In the genomic region with DNA sequence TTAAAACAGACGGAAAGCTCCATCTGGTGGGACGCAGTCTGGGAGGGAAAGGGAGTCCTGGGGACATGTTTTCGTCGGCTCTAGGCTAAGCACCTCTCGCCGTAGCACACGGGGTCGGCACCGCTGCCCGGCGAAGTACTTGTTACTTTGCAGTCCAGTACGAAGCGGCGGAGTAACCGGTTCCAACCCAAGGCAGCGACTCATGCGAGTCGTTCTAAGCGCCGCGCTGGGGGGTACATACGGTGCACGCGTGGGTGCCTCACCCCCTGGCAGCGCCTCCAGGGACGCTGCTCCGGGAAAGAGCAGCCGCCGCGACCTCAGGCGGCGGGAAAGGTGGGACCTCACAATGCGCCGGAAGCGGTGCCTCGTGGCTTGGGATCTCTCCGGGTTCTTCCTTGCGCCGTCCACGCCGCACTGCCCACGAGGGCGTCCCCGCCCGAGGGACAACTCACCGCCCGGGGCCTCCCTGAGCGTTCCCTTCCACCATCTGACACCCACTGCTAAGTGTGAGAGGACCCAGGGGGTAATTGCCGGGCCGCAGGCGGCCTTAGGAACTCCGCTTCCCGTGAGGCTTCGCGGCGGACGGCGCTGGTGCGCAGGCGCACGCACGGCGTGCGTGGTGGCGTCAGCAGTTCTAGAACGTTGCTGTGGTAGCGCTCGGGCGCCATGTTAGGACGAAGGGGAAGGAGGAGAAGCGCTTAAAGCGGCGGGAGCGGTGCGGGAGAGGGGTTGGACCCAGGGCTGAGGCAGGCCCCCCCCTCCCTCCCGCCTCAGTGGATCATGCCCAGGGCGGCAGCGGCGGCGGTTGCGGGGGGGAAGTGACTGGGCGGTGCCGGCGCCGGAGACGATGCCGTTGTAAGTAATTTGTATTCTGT, we compare ENCODE assay signal across 1 cellular context.
TF ChIP-seq lines count a peak whose summit lies in the region.

A gene (plus strand): TSS at position 637 of the 875 bp plus-strand sequence. CDS start 211 bp downstream, at position 848.

TF ChIP-seq in GM12878, 131 proteins besides CTCF, POLR2A, EP300 and RAD21 (continued from another document and continues in another):
- TF ChIP-seq SMAD5 (IDR thresholded peaks at IDR 0.05; ENCODE audit: low read depth) = peak; percentile 58; the same call in 1 of the 2 replicates
- no peak for TF ChIP-seq TCF7 (IDR thresholded peaks at IDR 0.05; ENCODE audit: borderline replicate concordance)
- TF ChIP-seq ZNF274 (IDR thresholded peaks at IDR 0.05; ENCODE audit: insufficient read depth, insufficient read length) = no peak
- TF ChIP-seq MXI1 (IDR thresholded peaks at IDR 0.05; ENCODE audit: low read depth, low read length) = peak; percentile 74
- TF ChIP-seq ZBED1 (IDR thresholded peaks at IDR 0.05; ENCODE audit: borderline replicate concordance) = no peak
- TF ChIP-seq, protein P1, sequence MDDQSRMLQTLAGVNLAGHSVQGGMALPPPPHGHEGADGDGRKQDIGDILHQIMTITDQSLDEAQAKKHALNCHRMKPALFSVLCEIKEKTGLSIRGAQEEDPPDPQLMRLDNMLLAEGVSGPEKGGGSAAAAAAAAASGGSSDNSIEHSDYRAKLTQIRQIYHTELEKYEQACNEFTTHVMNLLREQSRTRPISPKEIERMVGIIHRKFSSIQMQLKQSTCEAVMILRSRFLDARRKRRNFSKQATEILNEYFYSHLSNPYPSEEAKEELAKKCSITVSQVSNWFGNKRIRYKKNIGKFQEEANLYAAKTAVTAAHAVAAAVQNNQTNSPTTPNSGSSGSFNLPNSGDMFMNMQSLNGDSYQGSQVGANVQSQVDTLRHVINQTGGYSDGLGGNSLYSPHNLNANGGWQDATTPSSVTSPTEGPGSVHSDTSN (IDR thresholded peaks at IDR 0.05; ENCODE audit: insufficient replicate concordance, low read depth, low read length) = no peak
- TF ChIP-seq, protein P2, sequence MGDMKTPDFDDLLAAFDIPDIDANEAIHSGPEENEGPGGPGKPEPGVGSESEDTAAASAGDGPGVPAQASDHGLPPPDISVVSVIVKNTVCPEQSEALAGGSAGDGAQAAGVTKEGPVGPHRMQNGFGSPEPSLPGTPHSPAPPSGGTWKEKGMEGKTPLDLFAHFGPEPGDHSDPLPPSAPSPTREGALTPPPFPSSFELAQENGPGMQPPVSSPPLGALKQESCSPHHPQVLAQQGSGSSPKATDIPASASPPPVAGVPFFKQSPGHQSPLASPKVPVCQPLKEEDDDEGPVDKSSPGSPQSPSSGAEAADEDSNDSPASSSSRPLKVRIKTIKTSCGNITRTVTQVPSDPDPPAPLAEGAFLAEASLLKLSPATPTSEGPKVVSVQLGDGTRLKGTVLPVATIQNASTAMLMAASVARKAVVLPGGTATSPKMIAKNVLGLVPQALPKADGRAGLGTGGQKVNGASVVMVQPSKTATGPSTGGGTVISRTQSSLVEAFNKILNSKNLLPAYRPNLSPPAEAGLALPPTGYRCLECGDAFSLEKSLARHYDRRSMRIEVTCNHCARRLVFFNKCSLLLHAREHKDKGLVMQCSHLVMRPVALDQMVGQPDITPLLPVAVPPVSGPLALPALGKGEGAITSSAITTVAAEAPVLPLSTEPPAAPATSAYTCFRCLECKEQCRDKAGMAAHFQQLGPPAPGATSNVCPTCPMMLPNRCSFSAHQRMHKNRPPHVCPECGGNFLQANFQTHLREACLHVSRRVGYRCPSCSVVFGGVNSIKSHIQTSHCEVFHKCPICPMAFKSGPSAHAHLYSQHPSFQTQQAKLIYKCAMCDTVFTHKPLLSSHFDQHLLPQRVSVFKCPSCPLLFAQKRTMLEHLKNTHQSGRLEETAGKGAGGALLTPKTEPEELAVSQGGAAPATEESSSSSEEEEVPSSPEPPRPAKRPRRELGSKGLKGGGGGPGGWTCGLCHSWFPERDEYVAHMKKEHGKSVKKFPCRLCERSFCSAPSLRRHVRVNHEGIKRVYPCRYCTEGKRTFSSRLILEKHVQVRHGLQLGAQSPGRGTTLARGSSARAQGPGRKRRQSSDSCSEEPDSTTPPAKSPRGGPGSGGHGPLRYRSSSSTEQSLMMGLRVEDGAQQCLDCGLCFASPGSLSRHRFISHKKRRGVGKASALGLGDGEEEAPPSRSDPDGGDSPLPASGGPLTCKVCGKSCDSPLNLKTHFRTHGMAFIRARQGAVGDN (IDR thresholded peaks at IDR 0.05) = no peak
- 0 out of 2 replicates have a peak, but pooled peaks have one; percentile 12 for TF ChIP-seq ZNF24 (IDR thresholded peaks at IDR 0.05)
- peak; percentile 74; the same call in 1 of the 2 replicates for TF ChIP-seq ZNF207 (IDR thresholded peaks at IDR 0.05; ENCODE audit: borderline replicate concordance)
- TF ChIP-seq HDGF (IDR thresholded peaks at IDR 0.05) = no peak; the same call in 1 of the 2 replicates
- no peak for TF ChIP-seq JUND (IDR thresholded peaks at IDR 0.05; ENCODE audit: low read depth, low read length)
- TF ChIP-seq HCFC1 (IDR thresholded peaks at IDR 0.05; ENCODE audit: low read length) = peak; percentile 93
- TF ChIP-seq, protein P3, sequence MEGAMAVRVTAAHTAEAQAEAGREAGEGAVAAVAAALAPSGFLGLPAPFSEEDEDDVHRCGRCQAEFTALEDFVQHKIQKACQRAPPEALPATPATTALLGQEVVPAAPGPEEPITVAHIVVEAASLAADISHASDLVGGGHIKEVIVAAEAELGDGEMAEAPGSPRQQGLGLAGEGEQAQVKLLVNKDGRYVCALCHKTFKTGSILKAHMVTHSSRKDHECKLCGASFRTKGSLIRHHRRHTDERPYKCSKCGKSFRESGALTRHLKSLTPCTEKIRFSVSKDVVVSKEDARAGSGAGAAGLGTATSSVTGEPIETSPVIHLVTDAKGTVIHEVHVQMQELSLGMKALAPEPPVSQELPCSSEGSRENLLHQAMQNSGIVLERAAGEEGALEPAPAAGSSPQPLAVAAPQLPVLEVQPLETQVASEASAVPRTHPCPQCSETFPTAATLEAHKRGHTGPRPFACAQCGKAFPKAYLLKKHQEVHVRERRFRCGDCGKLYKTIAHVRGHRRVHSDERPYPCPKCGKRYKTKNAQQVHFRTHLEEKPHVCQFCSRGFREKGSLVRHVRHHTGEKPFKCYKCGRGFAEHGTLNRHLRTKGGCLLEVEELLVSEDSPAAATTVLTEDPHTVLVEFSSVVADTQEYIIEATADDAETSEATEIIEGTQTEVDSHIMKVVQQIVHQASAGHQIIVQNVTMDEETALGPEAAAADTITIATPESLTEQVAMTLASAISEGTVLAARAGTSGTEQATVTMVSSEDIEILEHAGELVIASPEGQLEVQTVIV (IDR thresholded peaks at IDR 0.05; ENCODE audit: borderline replicate concordance, partially characterized antibody) = peak; percentile 13
- TF ChIP-seq, protein P4, sequence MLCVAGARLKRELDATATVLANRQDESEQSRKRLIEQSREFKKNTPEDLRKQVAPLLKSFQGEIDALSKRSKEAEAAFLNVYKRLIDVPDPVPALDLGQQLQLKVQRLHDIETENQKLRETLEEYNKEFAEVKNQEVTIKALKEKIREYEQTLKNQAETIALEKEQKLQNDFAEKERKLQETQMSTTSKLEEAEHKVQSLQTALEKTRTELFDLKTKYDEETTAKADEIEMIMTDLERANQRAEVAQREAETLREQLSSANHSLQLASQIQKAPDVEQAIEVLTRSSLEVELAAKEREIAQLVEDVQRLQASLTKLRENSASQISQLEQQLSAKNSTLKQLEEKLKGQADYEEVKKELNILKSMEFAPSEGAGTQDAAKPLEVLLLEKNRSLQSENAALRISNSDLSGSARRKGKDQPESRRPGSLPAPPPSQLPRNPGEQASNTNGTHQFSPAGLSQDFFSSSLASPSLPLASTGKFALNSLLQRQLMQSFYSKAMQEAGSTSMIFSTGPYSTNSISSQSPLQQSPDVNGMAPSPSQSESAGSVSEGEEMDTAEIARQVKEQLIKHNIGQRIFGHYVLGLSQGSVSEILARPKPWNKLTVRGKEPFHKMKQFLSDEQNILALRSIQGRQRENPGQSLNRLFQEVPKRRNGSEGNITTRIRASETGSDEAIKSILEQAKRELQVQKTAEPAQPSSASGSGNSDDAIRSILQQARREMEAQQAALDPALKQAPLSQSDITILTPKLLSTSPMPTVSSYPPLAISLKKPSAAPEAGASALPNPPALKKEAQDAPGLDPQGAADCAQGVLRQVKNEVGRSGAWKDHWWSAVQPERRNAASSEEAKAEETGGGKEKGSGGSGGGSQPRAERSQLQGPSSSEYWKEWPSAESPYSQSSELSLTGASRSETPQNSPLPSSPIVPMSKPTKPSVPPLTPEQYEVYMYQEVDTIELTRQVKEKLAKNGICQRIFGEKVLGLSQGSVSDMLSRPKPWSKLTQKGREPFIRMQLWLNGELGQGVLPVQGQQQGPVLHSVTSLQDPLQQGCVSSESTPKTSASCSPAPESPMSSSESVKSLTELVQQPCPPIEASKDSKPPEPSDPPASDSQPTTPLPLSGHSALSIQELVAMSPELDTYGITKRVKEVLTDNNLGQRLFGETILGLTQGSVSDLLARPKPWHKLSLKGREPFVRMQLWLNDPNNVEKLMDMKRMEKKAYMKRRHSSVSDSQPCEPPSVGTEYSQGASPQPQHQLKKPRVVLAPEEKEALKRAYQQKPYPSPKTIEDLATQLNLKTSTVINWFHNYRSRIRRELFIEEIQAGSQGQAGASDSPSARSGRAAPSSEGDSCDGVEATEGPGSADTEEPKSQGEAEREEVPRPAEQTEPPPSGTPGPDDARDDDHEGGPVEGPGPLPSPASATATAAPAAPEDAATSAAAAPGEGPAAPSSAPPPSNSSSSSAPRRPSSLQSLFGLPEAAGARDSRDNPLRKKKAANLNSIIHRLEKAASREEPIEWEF (IDR thresholded peaks at IDR 0.05; ENCODE audit: insufficient replicate concordance, low read depth, low read length) = no peak
- no peak; the same call in 1 of the 2 replicates for TF ChIP-seq NBN (IDR thresholded peaks at IDR 0.05)
- no peak for TF ChIP-seq RCOR1 (conservative IDR thresholded peaks at IDR 0.05; ENCODE audit: low read depth, low read length)
- no peak for TF ChIP-seq JUNB (IDR thresholded peaks at IDR 0.05)
- TF ChIP-seq, protein P5, sequence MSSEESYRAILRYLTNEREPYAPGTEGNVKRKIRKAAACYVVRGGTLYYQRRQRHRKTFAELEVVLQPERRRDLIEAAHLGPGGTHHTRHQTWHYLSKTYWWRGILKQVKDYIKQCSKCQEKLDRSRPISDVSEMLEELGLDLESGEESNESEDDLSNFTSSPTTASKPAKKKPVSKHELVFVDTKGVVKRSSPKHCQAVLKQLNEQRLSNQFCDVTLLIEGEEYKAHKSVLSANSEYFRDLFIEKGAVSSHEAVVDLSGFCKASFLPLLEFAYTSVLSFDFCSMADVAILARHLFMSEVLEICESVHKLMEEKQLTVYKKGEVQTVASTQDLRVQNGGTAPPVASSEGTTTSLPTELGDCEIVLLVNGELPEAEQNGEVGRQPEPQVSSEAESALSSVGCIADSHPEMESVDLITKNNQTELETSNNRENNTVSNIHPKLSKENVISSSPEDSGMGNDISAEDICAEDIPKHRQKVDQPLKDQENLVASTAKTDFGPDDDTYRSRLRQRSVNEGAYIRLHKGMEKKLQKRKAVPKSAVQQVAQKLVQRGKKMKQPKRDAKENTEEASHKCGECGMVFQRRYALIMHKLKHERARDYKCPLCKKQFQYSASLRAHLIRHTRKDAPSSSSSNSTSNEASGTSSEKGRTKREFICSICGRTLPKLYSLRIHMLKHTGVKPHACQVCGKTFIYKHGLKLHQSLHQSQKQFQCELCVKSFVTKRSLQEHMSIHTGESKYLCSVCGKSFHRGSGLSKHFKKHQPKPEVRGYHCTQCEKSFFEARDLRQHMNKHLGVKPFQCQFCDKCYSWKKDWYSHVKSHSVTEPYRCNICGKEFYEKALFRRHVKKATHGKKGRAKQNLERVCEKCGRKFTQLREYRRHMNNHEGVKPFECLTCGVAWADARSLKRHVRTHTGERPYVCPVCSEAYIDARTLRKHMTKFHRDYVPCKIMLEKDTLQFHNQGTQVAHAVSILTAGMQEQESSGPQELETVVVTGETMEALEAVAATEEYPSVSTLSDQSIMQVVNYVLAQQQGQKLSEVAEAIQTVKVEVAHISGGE (CRISPR knock-in tag; IDR thresholded peaks at IDR 0.05) = no peak
- TF ChIP-seq, protein P6, sequence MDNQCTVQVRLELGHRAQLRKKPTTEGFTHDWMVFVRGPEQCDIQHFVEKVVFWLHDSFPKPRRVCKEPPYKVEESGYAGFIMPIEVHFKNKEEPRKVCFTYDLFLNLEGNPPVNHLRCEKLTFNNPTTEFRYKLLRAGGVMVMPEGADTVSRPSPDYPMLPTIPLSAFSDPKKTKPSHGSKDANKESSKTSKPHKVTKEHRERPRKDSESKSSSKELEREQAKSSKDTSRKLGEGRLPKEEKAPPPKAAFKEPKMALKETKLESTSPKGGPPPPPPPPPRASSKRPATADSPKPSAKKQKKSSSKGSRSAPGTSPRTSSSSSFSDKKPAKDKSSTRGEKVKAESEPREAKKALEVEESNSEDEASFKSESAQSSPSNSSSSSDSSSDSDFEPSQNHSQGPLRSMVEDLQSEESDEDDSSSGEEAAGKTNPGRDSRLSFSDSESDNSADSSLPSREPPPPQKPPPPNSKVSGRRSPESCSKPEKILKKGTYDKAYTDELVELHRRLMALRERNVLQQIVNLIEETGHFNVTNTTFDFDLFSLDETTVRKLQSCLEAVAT (IDR thresholded peaks at IDR 0.05) = 0 out of 2 replicates have a peak, but pooled peaks have one; percentile 34
- TF ChIP-seq RELA (IDR thresholded peaks at IDR 0.05; ENCODE audit: borderline replicate concordance, partially characterized antibody) = no peak
- TF ChIP-seq GABPA (IDR thresholded peaks at IDR 0.05; ENCODE audit: low read depth) = no peak
- no peak; the same call in 1 of the 2 replicates for TF ChIP-seq CHD2 (IDR thresholded peaks at IDR 0.05; ENCODE audit: borderline replicate concordance, low read depth, low read length)
- peak; percentile 71 for TF ChIP-seq BACH1 (IDR thresholded peaks at IDR 0.05; ENCODE audit: borderline replicate concordance)
- TF ChIP-seq, protein P7, sequence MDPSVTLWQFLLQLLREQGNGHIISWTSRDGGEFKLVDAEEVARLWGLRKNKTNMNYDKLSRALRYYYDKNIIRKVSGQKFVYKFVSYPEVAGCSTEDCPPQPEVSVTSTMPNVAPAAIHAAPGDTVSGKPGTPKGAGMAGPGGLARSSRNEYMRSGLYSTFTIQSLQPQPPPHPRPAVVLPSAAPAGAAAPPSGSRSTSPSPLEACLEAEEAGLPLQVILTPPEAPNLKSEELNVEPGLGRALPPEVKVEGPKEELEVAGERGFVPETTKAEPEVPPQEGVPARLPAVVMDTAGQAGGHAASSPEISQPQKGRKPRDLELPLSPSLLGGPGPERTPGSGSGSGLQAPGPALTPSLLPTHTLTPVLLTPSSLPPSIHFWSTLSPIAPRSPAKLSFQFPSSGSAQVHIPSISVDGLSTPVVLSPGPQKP (IDR thresholded peaks at IDR 0.05; ENCODE audit: low read depth, low read length) = no peak
- 0 out of 2 replicates have a peak, but pooled peaks have one; percentile 49 for TF ChIP-seq TARDBP (IDR thresholded peaks at IDR 0.05; ENCODE audit: borderline replicate concordance)
- TF ChIP-seq NRF1 (conservative IDR thresholded peaks at IDR 0.05; ENCODE audit: low read depth, low read length) = peak; percentile 95
